Comparison of ENCODE assay signal across 8 cellular contexts in the genomic region with DNA sequence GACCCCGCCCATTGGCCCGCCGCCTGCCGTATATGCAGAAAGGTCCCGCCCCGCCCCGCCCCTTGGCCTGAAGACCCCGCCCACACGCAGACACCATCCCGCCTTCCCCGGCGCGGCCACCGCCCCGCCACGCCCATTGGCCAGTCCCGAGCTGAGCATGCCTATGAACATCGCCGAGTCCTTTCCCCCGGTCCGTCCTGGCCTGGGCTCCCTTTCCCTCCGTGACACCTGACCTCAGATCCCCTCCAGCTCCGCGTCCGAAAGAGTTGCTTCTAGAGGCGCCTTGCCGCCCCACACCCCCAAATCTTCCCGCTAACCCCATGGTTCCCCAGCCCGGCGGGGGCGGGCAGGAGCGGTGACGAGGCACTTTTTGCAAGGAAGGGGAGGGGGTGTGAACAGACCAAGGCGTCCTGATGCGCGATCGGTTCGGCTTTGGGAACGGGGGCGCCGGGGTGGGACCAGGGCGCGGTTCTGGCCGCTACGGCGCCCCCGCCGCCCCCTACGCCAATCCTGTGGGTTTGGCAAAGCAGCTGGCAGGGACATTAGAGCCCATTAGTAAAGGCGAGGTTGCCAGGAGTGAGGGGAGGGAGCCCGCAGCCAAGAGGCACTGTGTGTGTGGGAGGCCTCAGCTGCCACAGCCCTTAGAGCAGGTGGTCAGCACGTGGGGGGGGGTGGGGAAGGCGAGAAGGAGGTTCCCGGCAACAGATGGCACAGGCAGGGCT. TPM values are rescaled to one million over a fixed set of nuclear protein-coding genes. Genes with fewer than 3 reads are reported as not detected.
DNase-seq lines count a peak whose midpoint lies in the region; ATAC-seq and TF ChIP-seq lines count a peak whose summit lies in the region.

No MANE protein-coding gene starts in this region.

- peaks cover 0 to 38% of the 10 kb centered on the region in 2 donors for H3K36me3 ChIP-seq in left lung

- ATAC-seq in GM18861 (IDR thresholded peaks at IDR 0.05; ENCODE audit: unreplicated experiment) (peak; percentile 39), HG03457 (IDR thresholded peaks at IDR 0.05; ENCODE audit: unreplicated experiment) (peak; percentile 36), left lung (peak; percentile 95)

- no peak for TF ChIP-seq CTCF in left lung (IDR thresholded peaks at IDR 0.05)

- H3K27ac ChIP-seq in left lung: peak overlapping the region; percentile 80 to 84

- H3K9me3 ChIP-seq in left lung: no peaks in the 10 kb centered on the region

- peaks cover 5 to 22% of the 10 kb centered on the region in 2 donors for H3K4me1 ChIP-seq in left lung

- peak; percentile 85 for DNase-seq in A172 (ENCODE audit: low spot score)
- peak; percentile 97 for DNase-seq in NCI-H69 (lab: John Stamatoyannopoulos, UW)
- DNase-seq in activated CD4-positive, alpha-beta T cell treated with anti-CD3 and anti-CD28 coated beads, Interleukin-2, amount 50 U/mL, for 24 hours (ENCODE audit: low read depth in 1 of 2, low spot score in 1 of 2): peak; percentile 86
- peak; percentile 86 for DNase-seq in dedifferentiated amniotic fluid mesenchymal stem cell (ENCODE audit: extremely low spot score)
- DNase-seq in left lung: peak; percentile 94 to 98
- peak; percentile 79 for DNase-seq in stimulated activated CD4-positive, alpha-beta T cell treated with anti-CD3 and anti-CD28 coated beads, Interleukin-2, amount 100 ng/mL, for 4 hours (ENCODE audit: low read depth)

- intact Hi-C loops in left lung (cut with DNase I): no loop called here

- no peaks in the 10 kb centered on the region for H3K27me3 ChIP-seq in left lung

- H3K4me3 ChIP-seq in left lung: peak overlapping the region; percentile 54 to 58

RNA-seq across cellular contexts. Expression of a gene that starts 0.4 kb away (rescaled TPM):
- 23.7 and 32.7 TPM in 2 replicates for total RNA-seq in A172 (2014; rRNA removed; shearing (Covaris generic))
- total RNA-seq in left lung: 10 to 100 TPM; 30.0 to 30.2 TPM

RNA-seq across cellular contexts. Expression of a gene that starts 25.8 kb away (rescaled TPM):
- total RNA-seq in A172 (2014; rRNA removed; shearing (Covaris generic)): 35.2 and 51.5 TPM in 2 replicates
- total RNA-seq in left lung: 10 to 100 TPM; 39.2 to 48.1 TPM

RNA-seq across cellular contexts. Expression of a gene that starts 26.1 kb away (rescaled TPM):
- total RNA-seq in A172 (2014; rRNA removed; shearing (Covaris generic)): 7.7 and 9.2 TPM in 2 replicates
- total RNA-seq in left lung: 10 to 100 TPM; 23.2 to 25.6 TPM

RNA-seq across cellular contexts. Expression of a gene that starts 59.4 kb away (rescaled TPM):
- total RNA-seq in A172 (2014; rRNA removed; shearing (Covaris generic)): 0.62 and 1.7 TPM in 2 replicates
- total RNA-seq in left lung: 10 to 100 TPM; 15.1 to 17.6 TPM

Comparison
In these comparisons a context has a peak if more than half of its experiments do, and no peak if none do; other contexts are left out.
1. Peak in every context shown above with its lines: DNase-seq, ATAC-seq, H3K4me3 ChIP-seq and H3K27ac ChIP-seq.
2. ATAC-seq: peak in every context shown above with its lines; median percentile 95 in left lung; 39 in GM18861; 36 in HG03457.